In the genomic region with DNA sequence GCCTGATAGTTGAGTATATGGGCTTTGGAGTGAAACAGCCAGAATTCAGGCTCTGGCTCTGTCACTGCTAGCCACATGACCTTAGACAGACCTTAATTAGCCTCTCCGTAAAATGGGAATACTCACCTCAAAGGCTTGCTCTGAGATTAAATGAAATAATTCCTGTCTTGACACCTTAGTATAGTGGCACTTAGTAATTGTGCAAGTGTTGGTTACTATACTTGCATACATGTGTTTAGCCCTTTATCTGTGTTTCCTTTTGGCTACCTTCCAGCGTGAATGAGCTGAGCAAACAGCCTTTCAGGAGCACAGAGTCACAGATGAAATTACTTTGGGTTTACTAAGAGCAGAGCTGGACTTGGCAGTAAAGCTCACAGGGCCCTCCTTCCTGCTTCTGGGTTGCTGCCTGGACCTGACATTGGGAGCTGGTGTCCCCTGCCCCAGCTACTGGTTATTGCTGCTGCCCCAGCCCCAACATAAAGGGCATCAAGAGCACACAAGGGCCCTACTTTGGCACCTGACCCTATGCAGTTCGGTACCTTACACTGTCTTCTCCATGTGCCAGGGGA, we compare ENCODE assay signal across 8 cellular contexts. TPM values are rescaled to one million over a fixed set of nuclear protein-coding genes. Genes with fewer than 3 reads are reported as not detected.
DNase-seq lines count a peak whose midpoint lies in the region; ATAC-seq, FAIRE-seq and TF ChIP-seq lines count a peak whose summit lies in the region.

No MANE protein-coding gene starts in this region.

- POLR2A ChIA-PET in K562 (lab: Yijun Ruan, JAX): interaction anchor here (0.9 to 3.9 kb wide), 11 partner anchors 9 to 269 kb away, joined by 3 to 32 read pairs (median 3); a partner anchor contains a TSS

- 20% methylated on average over 3 of the region's 3 CpGs for WGBS in K562 (ENCODE audit: insufficient coverage, low coverage, missing lambda C conversion rate)
- WGBS in liver: 41% methylated on average over 3 of the region's 3 CpGs

- H3K4me3 ChIP-seq in K562 (no peak overlapping the region), liver (ENCODE audit: low read depth in 1 of 3, low read length in 3 of 3) (no peak overlapping the region)

- H3K9me1 ChIP-seq in K562 (ENCODE audit: control insufficient read depth, insufficient read depth, low read length): no peaks in the 10 kb centered on the region

- CTCF ChIA-PET in K562 (lab: Yijun Ruan, JAX; ENCODE audit: low intra/inter-chr PET ratio): no interaction called here

- H3K79me2 ChIP-seq in K562 (ENCODE audit: control insufficient read depth, insufficient read depth, low read length): no peaks in the 10 kb centered on the region

- H3K36me3 ChIP-seq in K562 (ENCODE audit: control insufficient read depth, insufficient read depth, low read length) (peaks cover 3% of the 10 kb centered on the region; the same call in 1 of the 3 replicates), liver (ENCODE audit: control insufficient read depth in 4 of 4, insufficient read depth in 3 of 4, low read depth in 1 of 4, low read length in 3 of 4) (peaks cover 0 to 4% (median 1%) of the 10 kb centered on the region in 4 donors)

- H3K27me3 ChIP-seq in K562 (ENCODE audit: control insufficient read depth in 2 of 2, insufficient read depth in 2 of 2, low read length in 2 of 2) (no peaks in the 10 kb centered on the region), liver (ENCODE audit: control insufficient read depth in 4 of 4, insufficient read depth in 4 of 4, low read length in 3 of 4) (no peaks in the 10 kb centered on the region)

- DNase-seq in AML-193 (lab: John Stamatoyannopoulos, UW) (peak; percentile 85 to 93), NCI-H1105 treated with DMSO at 0.1 percent for 48 hours (lab: John Stamatoyannopoulos, UW) (peak; percentile 65), K562 (ENCODE audit: extremely low read depth in 1 of 4, low spot score in 3 of 4) (peak in 3 of 4 experiments; percentile 19 to 91 (median 83)), kidney glomerular epithelial cell (lab: John Stamatoyannopoulos, UW) (no peak)
- no peak for DNase-seq in activated T-cell treated with anti-CD3 and anti-CD28 coated beads, Interleukin-2, amount 50 U/mL, for 1 hour

- no TSS peak for BruUV-seq in K562 (replicated peaks; lab: Mats Ljungman, UMichigan)

- TF ChIP-seq EP300 in K562 (IDR thresholded peaks at IDR 0.05; ENCODE audit: low read length): peak; percentile 81

- intact Hi-C loops in K562 (cut with micrococcal nuclease): loop anchor here (2.0 kb wide), 1 partner anchor 45 kb away; no protein-coding TSS in a partner anchor

- peaks cover 26 to 45% of the 10 kb centered on the region in 2 experiments for H3K4me1 ChIP-seq in K562 (replicated peaks in 1 of 2; ENCODE audit: control insufficient read depth in 2 of 2, insufficient read depth in 2 of 2, low read length in 2 of 2)
- H3K4me1 ChIP-seq in liver (ENCODE audit: control insufficient read depth in 4 of 4, insufficient read depth in 4 of 4, low read length in 3 of 4): peaks cover 4 to 12% (median 6%) of the 10 kb centered on the region in 4 donors

- peak; percentile 87 for ATAC-seq in K562
- no peak for ATAC-seq in HG03108 (IDR thresholded peaks at IDR 0.05; ENCODE audit: unreplicated experiment)
- ATAC-seq in HG02678 (IDR thresholded peaks at IDR 0.05; ENCODE audit: unreplicated experiment): no peak

- in situ Hi-C loops in K562 (cut with MboI): no loop called here

- H3K9me3 ChIP-seq in K562 (replicated peaks; ENCODE audit: control insufficient read depth, insufficient read depth, low read depth, low read length): no peaks in the 10 kb centered on the region
- no peaks in the 10 kb centered on the region for H3K9me3 ChIP-seq in liver (ENCODE audit: control insufficient read depth in 4 of 4, low read length in 3 of 4)

- H3K9ac ChIP-seq in K562 (ENCODE audit: insufficient read depth in 1 of 2, low read depth in 2 of 2, low read length in 2 of 2): peak overlapping the region; percentile 63 to 82; a peak in 3 of 4 replicates
- H3K9ac ChIP-seq in liver (ENCODE audit: low read depth in 1 of 2, low read length in 2 of 2): no peak overlapping the region

- TF ChIP-seq RAD21 in K562 (CRISPR knock-in tag; conservative IDR thresholded peaks at IDR 0.05 in 1 of 2, IDR thresholded peaks at IDR 0.05 in 1 of 2): peak in 1 of 2 experiments; percentile 23; a peak in 2 of 4 replicates
- peak in 1 of 2 donors; percentile 54 for TF ChIP-seq RAD21 in liver (IDR thresholded peaks at IDR 0.05)

- H4K20me1 ChIP-seq in K562 (replicated peaks; ENCODE audit: control insufficient read depth, insufficient read depth, low read length): no peaks in the 10 kb centered on the region

- peak; percentile 93 for FAIRE-seq in K562 (lab: Jason Lieb, UNC)

- H2AFZ ChIP-seq in K562 (ENCODE audit: low read depth, low read length): peak overlapping the region; percentile 81

- TF ChIP-seq CTCF in K562 (IDR thresholded peaks at IDR 0.05 in 2 of 3, conservative IDR thresholded peaks at IDR 0.05 in 1 of 3; ENCODE audit: insufficient read depth in 2 of 3, low read depth in 1 of 3, low read length in 3 of 3): no peak
- no peak for TF ChIP-seq CTCF in liver (IDR thresholded peaks at IDR 0.05; ENCODE audit: low read depth, low read length, missing input control)

- no peak for TF ChIP-seq POLR2A in K562 (conservative IDR thresholded peaks at IDR 0.05)

- H3K27ac ChIP-seq in K562 (ENCODE audit: extremely low read depth, low read depth, low read length): peak overlapping the region; percentile 88
- no peak overlapping the region for H3K27ac ChIP-seq in liver (ENCODE audit: low read depth in 1 of 2, low read length in 2 of 2)

- peak overlapping the region; percentile 69 for H3K4me2 ChIP-seq in K562 (ENCODE audit: insufficient read depth, low read length)

TF ChIP-seq in K562, 482 proteins besides CTCF, POLR2A, EP300 and RAD21 (continues in another document):
- TF ChIP-seq HLTF (IDR thresholded peaks at IDR 0.05) (no peak), CEBPB (tag; IDR thresholded peaks at IDR 0.05) (peak; percentile 94), SMARCA4 (IDR thresholded peaks at IDR 0.05) (peak; percentile 83), TEAD4 (IDR thresholded peaks at IDR 0.05; ENCODE audit: low read length) (peak; percentile 60), TEAD4 (CRISPR knock-in tag; IDR thresholded peaks at IDR 0.05; ENCODE audit: borderline replicate concordance) (no peak), POLR3G (IDR thresholded peaks at IDR 0.05; ENCODE audit: extremely low read depth, insufficient read length, insufficient replicate concordance) (no peak), ATF1 (CRISPR knock-in tag; IDR thresholded peaks at IDR 0.05) (no peak), ATF1 (tag; IDR thresholded peaks at IDR 0.05) (0 out of 2 replicates have a peak, but pooled peaks have one; percentile 10)

TF ChIP-seq in liver, 16 proteins besides CTCF, POLR2A, EP300 and RAD21:
- TF ChIP-seq, protein P1, sequence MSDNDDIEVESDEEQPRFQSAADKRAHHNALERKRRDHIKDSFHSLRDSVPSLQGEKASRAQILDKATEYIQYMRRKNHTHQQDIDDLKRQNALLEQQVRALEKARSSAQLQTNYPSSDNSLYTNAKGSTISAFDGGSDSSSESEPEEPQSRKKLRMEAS (IDR thresholded peaks at IDR 0.05): peak; percentile 13
- TF ChIP-seq TAF1 (conservative IDR thresholded peaks at IDR 0.05) (no peak), SP1 (IDR thresholded peaks at IDR 0.05) (no peak), JUND (IDR thresholded peaks at IDR 0.05) (no peak)

RNA-seq across cellular contexts. Expression of a gene that starts 32.8 kb away (rescaled TPM):
- 114 and 222 TPM in 2 replicates for total RNA-seq in K562 (2011; cell fraction: chromatin; rRNA removed; ENCODE audit: low replicate concordance)
- total RNA-seq in K562 (2011; cell fraction: nucleolus; rRNA removed): 162 and 212 TPM in 2 replicates
- total RNA-seq in K562 (2011; cell fraction: nucleoplasm; rRNA removed): 243 and 317 TPM in 2 replicates
- total RNA-seq in K562 (2014; rRNA removed) (79.5 and 92.7 TPM in 2 replicates), K562 (2014; rRNA removed; fragmentation: Illumina TruSeq; extraction: Trizol) (121 and 134 TPM in 2 replicates), K562 (2015; rRNA removed; fragmentation: Illumina TruSeq; extraction: Trizol) (191 and 199 TPM in 2 replicates), K562 (2021) (164 and 169 TPM in 2 replicates), liver (100 to 1,000 TPM in 1 of 2 donors, 10 to 100 TPM in 1; 84.5 to 218 TPM)
- polyA plus RNA-seq in K562 (2011; rRNA removed) (317 and 349 TPM in 2 replicates), K562 (2014; fragmentation: Illumina TruSeq; extraction: Trizol) (186 and 188 TPM in 2 replicates), K562 (2014; fragmentation: Nextera tagmentation; extraction: Ambion mirVana) (100 to 1,000 TPM; 165 to 179 TPM), K562 (2014; rRNA removed) (117 and 143 TPM in 2 replicates), liver (100 to 1,000 TPM; 120 to 144 TPM)
- polyA plus RNA-seq in K562 (2011; cell fraction: cytosol; rRNA removed): 107 and 156 TPM in 2 replicates
- 302 and 407 TPM in 2 replicates for polyA plus RNA-seq in K562 (2011; cell fraction: nucleus; rRNA removed)
- polyA plus RNA-seq in K562 (2012): 177 and 329 TPM in 2 replicates
- 159 and 195 TPM in 2 replicates for polyA minus RNA-seq in K562 (2011; rRNA and poly(A)+ RNA removed)
- 154 and 189 TPM in 2 replicates for polyA minus RNA-seq in K562 (2011; cell fraction: cytosol; rRNA and poly(A)+ RNA removed)
- 130 and 232 TPM in 2 replicates for polyA minus RNA-seq in K562 (2011; cell fraction: nucleus; rRNA and poly(A)+ RNA removed)

Comparison
In these comparisons a context has a peak if more than half of its experiments do, and no peak if none do; other contexts are left out.
1. DNase-seq: peak in AML-193 (2 of 2), NCI-H1105 treated with DMSO at 0.1 percent for 48 hours (single experiment) and K562 (3 of 4); none in kidney glomerular epithelial cell (single experiment) and activated T-cell treated with anti-CD3 and anti-CD28 coated beads, Interleukin-2, amount 50 U/mL, for 1 hour (single experiment).
2. H3K9ac ChIP-seq: peak in K562 (2 of 2); none in liver (0 of 2).